In genomic region chr1:198018529-198018928, GRCh38 we compare ENCODE assay signal across 11 cellular contexts.
DNase-seq lines count a peak whose midpoint lies in the region; ATAC-seq and TF ChIP-seq lines count a peak whose summit lies in the region.
"Had no signal": no experiment of that assay in that cellular context is flagged by ENCODE, and none has a peak within 500 bp of the region (broad histone marks: within the 10 kb centered on the region; RNA-seq: fewer than 3 reads in every experiment).

No MANE protein-coding gene starts in this region.

- peak overlapping the region; percentile 36 for H2AFZ ChIP-seq in ACC112 (ENCODE audit: low read length, unreplicated experiment)

- no peaks in the 10 kb centered on the region for H3K27me3 Mint-ChIP-seq in CD4-positive, alpha-beta T cell

- H3K4me1 ChIP-seq in ACC112 (ENCODE audit: control insufficient read depth, insufficient read depth, low read length, unreplicated experiment) (peaks cover 13% of the 10 kb centered on the region), foreskin keratinocyte (peaks cover 18% of the 10 kb centered on the region)

- no peak overlapping the region for H3K4me3 ChIP-seq in ACC112 (ENCODE audit: low read depth, low read length)

- H3K27ac ChIP-seq in ACC112 (ENCODE audit: low read depth, low read length) (peak overlapping the region; percentile 34), foreskin keratinocyte (peak overlapping the region; percentile 54)
- no peak overlapping the region for H3K27ac ChIP-seq in CD4-positive, alpha-beta T cell (ENCODE audit: low read depth, low read length)
- H3K27ac ChIP-seq: neutrophil had no signal

- no peak for TF ChIP-seq CTCF in foreskin keratinocyte (conservative IDR thresholded peaks at IDR 0.05)
- TF ChIP-seq CTCF in omental fat pad (IDR thresholded peaks at IDR 0.05) = no peak
- no peak for TF ChIP-seq CTCF in CD4-positive, alpha-beta T cell (IDR thresholded peaks at IDR 0.05)
- no peak for TF ChIP-seq CTCF in GM20000 (IDR thresholded peaks at IDR 0.05; ENCODE audit: extremely low read depth, missing control alignments)

- intact Hi-C loops in CD4-positive, alpha-beta T cell (cut with DNase I, micrococcal nuclease) = no loop called here

- no peaks in the 10 kb centered on the region for H3K36me3 Mint-ChIP-seq in CD4-positive, alpha-beta T cell (ENCODE audit: low read depth)

- POLR2A ChIA-PET in CD4-positive, alpha-beta T cell (lab: Charles Lee) = no interaction called here

- CTCF ChIA-PET in CD4-positive, alpha-beta T cell (lab: Charles Lee) = no interaction called here

- peak; percentile 80 for ATAC-seq in SK-N-SH treated with all-trans-retinoic acid at 6 μM for 48 hours
- ATAC-seq in foreskin keratinocyte = peak; percentile 99
- ATAC-seq in omental fat pad (ENCODE audit: low FRiP score) = no peak
- ATAC-seq in CD4-positive, alpha-beta T cell (ENCODE audit: poor library complexity) = no peak

- H3K27ac Mint-ChIP-seq in CD4-positive, alpha-beta T cell = no peak overlapping the region

- no peaks in the 10 kb centered on the region for H3K9me3 Mint-ChIP-seq in CD4-positive, alpha-beta T cell

- H3K36me3 ChIP-seq in ACC112 (ENCODE audit: insufficient read depth, low read length) = no peaks in the 10 kb centered on the region
- H3K36me3 ChIP-seq: neutrophil had no signal

- H3K27me3 ChIP-seq in ACC112 (ENCODE audit: insufficient read depth, low read length) (no peaks in the 10 kb centered on the region), foreskin keratinocyte (no peaks in the 10 kb centered on the region)
- no peaks in the 10 kb centered on the region for H3K27me3 ChIP-seq in CD4-positive, alpha-beta T cell (ENCODE audit: control insufficient read depth, insufficient read depth, low read length)
- H3K27me3 ChIP-seq: neutrophil had no signal

- DNase-seq in H4 (ENCODE audit: low spot score) (peak; percentile 21), foreskin keratinocyte (peak; percentile 100), KG1 (lab: John Stamatoyannopoulos, UW) (no peak), omental fat pad (ENCODE audit: low spot score) (no peak), GM20000 (ENCODE audit: low spot score) (no peak)
- DNase-seq in CD4-positive, alpha-beta T cell = no peak
- DNase-seq: cerebellar nuclear complex, NCI-H2029 treated with DMSO at 0.1 percent for 48 hours had no signal

- H3K4me3 Mint-ChIP-seq in CD4-positive, alpha-beta T cell = no peak overlapping the region

- no peaks in the 10 kb centered on the region for H3K4me1 Mint-ChIP-seq in CD4-positive, alpha-beta T cell (ENCODE audit: low read depth)

- H3K9me3 ChIP-seq in CD4-positive, alpha-beta T cell (ENCODE audit: control insufficient read depth, low read length) = no peaks in the 10 kb centered on the region
- H3K9me3 ChIP-seq: neutrophil had no signal

- no peaks in the 10 kb centered on the region for H3K79me2 ChIP-seq in ACC112 (ENCODE audit: control insufficient read depth, insufficient read depth, low read length, unreplicated experiment)

TF ChIP-seq in SK-N-SH treated with all-trans-retinoic acid at 6 μM for 48 hours, 23 proteins besides CTCF, POLR2A, EP300 and RAD21:
- TF ChIP-seq OSR1 (CRISPR knock-in tag; IDR thresholded peaks at IDR 0.05) (0 out of 2 replicates have a peak, but pooled peaks have one; percentile 54), PPARA (CRISPR knock-in tag; IDR thresholded peaks at IDR 0.05; ENCODE audit: borderline replicate concordance) (no peak)

Comparison
In these comparisons a context has a peak if more than half of its experiments do, and no peak if none do; other contexts are left out.
1. DNase-seq: peak in H4 (single experiment) and foreskin keratinocyte (2 of 2); none in KG1 (single experiment), omental fat pad (single experiment), CD4-positive, alpha-beta T cell (0 of 10) and GM20000 (single experiment).
2. ATAC-seq: peak in SK-N-SH treated with all-trans-retinoic acid at 6 μM for 48 hours (single experiment) and foreskin keratinocyte (single experiment); none in omental fat pad (single experiment) and CD4-positive, alpha-beta T cell (single experiment).